In genomic region chr3:127337911-127338531, GRCh38 we compare ENCODE assay signal across 1 cellular context.
TF ChIP-seq lines count a peak whose summit lies in the region.

No MANE protein-coding gene starts in this region.

TF ChIP-seq in H1, 55 proteins besides CTCF, POLR2A, EP300 and RAD21 (continued from another document):
- no peak for TF ChIP-seq RXRA (IDR thresholded peaks at IDR 0.05; ENCODE audit: insufficient read depth, low read depth, low read length)
- no peak for TF ChIP-seq CBX8 (IDR thresholded peaks at IDR 0.05; ENCODE audit: borderline replicate concordance, low read depth, low read length)
- no peak for TF ChIP-seq RBBP5 (IDR thresholded peaks at IDR 0.05; ENCODE audit: borderline replicate concordance, low read depth, low read length)
- TF ChIP-seq E2F6 (IDR thresholded peaks at IDR 0.05) = peak; percentile 55; the same call in 1 of the 2 replicates
- TF ChIP-seq RFX5 (IDR thresholded peaks at IDR 0.05; ENCODE audit: borderline replicate concordance, low read depth, low read length) = no peak
- no peak for TF ChIP-seq SAP30 (IDR thresholded peaks at IDR 0.05; ENCODE audit: insufficient read depth, insufficient replicate concordance, low read length)
